In the genomic region with DNA sequence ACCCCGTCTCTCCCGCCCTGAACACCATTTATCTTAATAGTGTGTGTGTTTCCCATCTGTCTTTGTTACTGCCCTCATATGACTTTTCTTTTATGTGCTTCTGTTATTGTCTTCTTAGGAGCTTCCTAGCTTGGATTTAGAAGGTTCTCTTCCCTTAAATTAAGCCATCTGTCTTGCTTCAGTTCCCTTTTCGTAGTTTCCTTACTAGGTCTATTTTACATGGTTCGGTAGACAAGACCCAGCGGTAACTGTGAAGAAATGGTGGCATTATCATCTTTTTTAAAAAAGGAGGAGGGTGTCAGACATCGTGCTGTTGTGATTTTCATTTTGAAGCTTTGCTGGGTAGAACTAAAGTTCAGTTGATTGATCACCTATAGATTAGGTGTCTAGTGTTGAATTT, we compare ENCODE assay signal across 11 cellular contexts. TPM values are rescaled to one million over a fixed set of nuclear protein-coding genes. Genes with fewer than 3 reads are reported as not detected.
A peak's percentile ranks its signal among the peaks of the same experiment; 100 is the strongest.
DNase-seq lines count a peak whose midpoint lies in the region; ATAC-seq and TF ChIP-seq lines count a peak whose summit lies in the region.
"Had no signal": no experiment of that assay in that cellular context is flagged by ENCODE, and none has a peak within 500 bp of the region (broad histone marks: within the 10 kb centered on the region; RNA-seq: fewer than 3 reads in every experiment).

No MANE protein-coding gene starts in this region.

- H3K27me3 ChIP-seq in heart right ventricle (no peaks in the 10 kb centered on the region), right lobe of liver (no peaks in the 10 kb centered on the region)
- H3K27me3 ChIP-seq: left lung had no signal

- H3K4me1 ChIP-seq in heart right ventricle (peaks cover 6 to 75% (median 57%) of the 10 kb centered on the region in 9 donors), right lobe of liver (no peaks in the 10 kb centered on the region)

- TF ChIP-seq POLR2A in right lobe of liver (IDR thresholded peaks at IDR 0.05): no peak

- intact Hi-C loops in Right ventricle myocardium inferior (cut with DNase I): no loop called here
- intact Hi-C loops in heart right ventricle (cut with DNase I): loop anchor here in 1 of 10 donors (10.0 kb wide), 1 partner anchor 330 kb away; no protein-coding TSS in a partner anchor
- intact Hi-C loops in right lobe of liver (cut with DNase I): no loop called here

- no peaks in the 10 kb centered on the region for H3K9me3 ChIP-seq in heart right ventricle
- no peaks in the 10 kb centered on the region for H3K9me3 ChIP-seq in right lobe of liver
- H3K9me3 ChIP-seq: left lung had no signal

- ATAC-seq in Right ventricle myocardium inferior (peak; percentile 10), heart right ventricle (no peak), right lobe of liver (no peak), GM19463 (IDR thresholded peaks at IDR 0.05; ENCODE audit: unreplicated experiment) (no peak)
- no peak for ATAC-seq in stimulated activated effector memory CD8-positive, alpha-beta T cell treated with anti-CD3 and anti-CD28 coated beads, Interleukin-12 subunit alpha, Interleukin-12 subunit beta, amount 100 ng/mL, for 72 hours
- ATAC-seq: left lung had no signal

- H3K4me1 Mint-ChIP-seq in activated naive CD8-positive, alpha-beta T cell (ENCODE audit: low read depth): peaks cover 96% of the 10 kb centered on the region
- peaks cover 91% of the 10 kb centered on the region for H3K4me1 Mint-ChIP-seq in stimulated activated effector memory CD8-positive, alpha-beta T cell treated with anti-CD3 and anti-CD28 coated beads, Interleukin-12 subunit alpha, Interleukin-12 subunit beta, amount 100 ng/mL, for 72 hours

- peaks cover 29% of the 10 kb centered on the region for H3K36me3 Mint-ChIP-seq in activated naive CD8-positive, alpha-beta T cell
- peaks cover 62% of the 10 kb centered on the region for H3K36me3 Mint-ChIP-seq in stimulated activated effector memory CD8-positive, alpha-beta T cell treated with anti-CD3 and anti-CD28 coated beads, Interleukin-12 subunit alpha, Interleukin-12 subunit beta, amount 100 ng/mL, for 72 hours

- H3K27ac Mint-ChIP-seq in activated naive CD8-positive, alpha-beta T cell: peak overlapping the region; percentile 99
- H3K27ac Mint-ChIP-seq in stimulated activated effector memory CD8-positive, alpha-beta T cell treated with anti-CD3 and anti-CD28 coated beads, Interleukin-12 subunit alpha, Interleukin-12 subunit beta, amount 100 ng/mL, for 72 hours: peak overlapping the region; percentile 83

- no peaks in the 10 kb centered on the region for H3K9me3 Mint-ChIP-seq in activated naive CD8-positive, alpha-beta T cell (ENCODE audit: low read depth)
- H3K9me3 Mint-ChIP-seq in stimulated activated effector memory CD8-positive, alpha-beta T cell treated with anti-CD3 and anti-CD28 coated beads, Interleukin-12 subunit alpha, Interleukin-12 subunit beta, amount 100 ng/mL, for 72 hours: no peaks in the 10 kb centered on the region

- TF ChIP-seq CTCF in heart right ventricle (IDR thresholded peaks at IDR 0.05) (no peak), right lobe of liver (IDR thresholded peaks at IDR 0.05) (no peak)

- peak overlapping the region in 2 of 10 donors; percentile 6 to 72 for H3K27ac ChIP-seq in heart right ventricle
- no peak overlapping the region for H3K27ac ChIP-seq in right lobe of liver
- H3K27ac ChIP-seq: left lung had no signal

- no peaks in the 10 kb centered on the region for H3K36me3 ChIP-seq in heart right ventricle
- no peaks in the 10 kb centered on the region for H3K36me3 ChIP-seq in right lobe of liver
- H3K36me3 ChIP-seq: left lung had no signal

- no peak overlapping the region for H3K4me3 ChIP-seq in heart right ventricle
- H3K4me3 ChIP-seq in right lobe of liver: no peak overlapping the region
- H3K4me3 ChIP-seq: left lung had no signal

- no peaks in the 10 kb centered on the region for H3K27me3 Mint-ChIP-seq in activated naive CD8-positive, alpha-beta T cell

- 72 to 89% methylated on average over 6 of the region's 6 CpGs for WGBS in heart right ventricle, 2 donors
- WGBS in right lobe of liver (ENCODE audit: insufficient coverage, low coverage, low lambda C conversion rate, missing lambda C conversion rate): 63% methylated on average over 6 of the region's 6 CpGs

- DNase-seq in Right ventricle myocardium inferior (ENCODE audit: missing footprints) (no peak), heart right ventricle (no peak), NOMO-1 (lab: John Stamatoyannopoulos, UW; ENCODE audit: unreplicated experiment in 2 of 2) (peak; percentile 18 to 84), right lobe of liver (no peak)
- DNase-seq in stimulated activated effector memory CD8-positive, alpha-beta T cell treated with anti-CD3 and anti-CD28 coated beads, Interleukin-12 subunit alpha, Interleukin-12 subunit beta, amount 100 ng/mL, for 72 hours (ENCODE audit: low spot score in 2 of 2): no peak
- no peak for DNase-seq in stimulated activated CD4-positive, alpha-beta T cell treated with anti-CD3 and anti-CD28 coated beads, Interleukin-1b, Interleukin-23, amount 100 ng/mL, for 48 hours
- DNase-seq: GF-D8, left lung, NCI-H69 had no signal

- peak overlapping the region; percentile 65 for H3K4me3 Mint-ChIP-seq in activated naive CD8-positive, alpha-beta T cell
- H3K4me3 Mint-ChIP-seq in stimulated activated effector memory CD8-positive, alpha-beta T cell treated with anti-CD3 and anti-CD28 coated beads, Interleukin-12 subunit alpha, Interleukin-12 subunit beta, amount 100 ng/mL, for 72 hours: peak overlapping the region; percentile 67

RNA-seq across cellular contexts. Expression of a gene that starts 10.3 kb away (rescaled TPM):
- 32.9 TPM for total RNA-seq in Right ventricle myocardium inferior
- total RNA-seq in heart right ventricle: 10 to 100 TPM; 21.1 to 45.1 (median 29.9) TPM
- 10 to 100 TPM; 18.5 to 20.8 TPM for polyA plus RNA-seq in heart right ventricle
- total RNA-seq in right lobe of liver: 10 to 100 TPM in 1 of 6 experiments, 1 to 10 TPM in 5; 4.8 to 11.7 (median 7.1) TPM

Comparison
In these comparisons a context has a peak if more than half of its experiments do, and no peak if none do; other contexts are left out.
1. DNase-seq: peak in NOMO-1 (2 of 2); none in Right ventricle myocardium inferior (single experiment), heart right ventricle (0 of 2), stimulated activated effector memory CD8-positive, alpha-beta T cell treated with anti-CD3 and anti-CD28 coated beads, Interleukin-12 subunit alpha, Interleukin-12 subunit beta, amount 100 ng/mL, for 72 hours (0 of 2), stimulated activated CD4-positive, alpha-beta T cell treated with anti-CD3 and anti-CD28 coated beads, Interleukin-1b, Interleukin-23, amount 100 ng/mL, for 48 hours (single experiment) and right lobe of liver (0 of 3).